In genomic region chr13:27463500-27463899, GRCh38 we compare ENCODE assay signal across 2 cellular contexts.
TF ChIP-seq lines count a peak whose summit lies in the region.

No MANE protein-coding gene starts in this region.

TF ChIP-seq in GM23338, 12 proteins besides CTCF, POLR2A, EP300 and RAD21:
- TF ChIP-seq ZNF114 (CRISPR knock-in tag; IDR thresholded peaks at IDR 0.05) (no peak), CREB1 (CRISPR knock-in tag; IDR thresholded peaks at IDR 0.05; ENCODE audit: low read depth) (no peak), NANOG (IDR thresholded peaks at IDR 0.05; ENCODE audit: borderline replicate concordance) (no peak), ZNF462 (CRISPR knock-in tag; IDR thresholded peaks at IDR 0.05) (no peak), EZH2phosphoT487 (IDR thresholded peaks at IDR 0.05; ENCODE audit: unreplicated experiment) (no peak), STAT1 (IDR thresholded peaks at IDR 0.05; ENCODE audit: unreplicated experiment) (no peak)

TF ChIP-seq in K562, 482 proteins besides CTCF, POLR2A, EP300 and RAD21:
- TF ChIP-seq MGA (IDR thresholded peaks at IDR 0.05): 0 out of 2 replicates have a peak, but pooled peaks have one; percentile 19
- TF ChIP-seq ZNF76 (CRISPR knock-in tag; IDR thresholded peaks at IDR 0.05; ENCODE audit: borderline replicate concordance): no peak
- TF ChIP-seq L3MBTL2 (IDR thresholded peaks at IDR 0.05): peak; percentile 38; the same call in 1 of the 2 replicates
